In the genomic region with DNA sequence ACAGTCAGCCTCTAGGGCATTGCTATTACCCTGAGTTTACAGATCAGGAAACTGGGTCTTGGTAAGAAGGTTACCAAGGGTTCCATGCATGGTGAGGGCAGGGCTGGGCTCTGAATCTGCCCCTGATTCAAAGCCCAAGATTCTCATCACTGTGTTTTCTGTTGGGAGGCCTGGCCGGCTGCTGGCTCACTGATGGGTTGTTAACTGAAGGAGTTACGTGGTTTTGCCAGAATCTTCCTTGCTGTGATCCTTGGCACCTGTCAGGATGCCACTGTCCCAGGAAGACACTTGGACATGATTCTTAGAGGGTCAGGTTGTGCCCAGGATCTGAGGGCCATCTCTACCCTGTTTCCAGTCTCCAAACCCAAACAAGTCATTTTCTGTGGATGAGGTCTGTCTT, we compare ENCODE assay signal across 21 cellular contexts.
DNase-seq lines count a peak whose midpoint lies in the region; TF ChIP-seq lines count a peak whose summit lies in the region.
"Had no signal": no experiment of that assay in that cellular context is flagged by ENCODE, and none has a peak within 500 bp of the region (broad histone marks: within the 10 kb centered on the region; RNA-seq: fewer than 3 reads in every experiment).

No MANE protein-coding gene starts in this region.

- H3K9me3 Mint-ChIP-seq in MCF 10A (ENCODE audit: unreplicated experiment) (peaks cover 23% of the 10 kb centered on the region), neural progenitor cell (peaks cover 24% of the 10 kb centered on the region), type B pancreatic cell (peaks cover 16% of the 10 kb centered on the region)

- H3K4me3 Mint-ChIP-seq in MCF 10A (ENCODE audit: unreplicated experiment) (no peak overlapping the region), neural progenitor cell (no peak overlapping the region), type B pancreatic cell (no peak overlapping the region)
- H3K4me3 Mint-ChIP-seq: activated B cell treated with CpG ODN at 0.5 μM for 24 hours; activated CD4-positive, alpha-beta memory T cell treated with anti-CD3 and anti-CD28 coated beads for 36 hours had no signal

- WGBS in esophagus muscularis mucosa, result 58% methylated on average over 2 of the region's 2 CpGs

- no peaks in the 10 kb centered on the region for H4K20me1 ChIP-seq in neural progenitor cell (ENCODE audit: low read depth)

- H3K27ac Mint-ChIP-seq in MCF 10A (ENCODE audit: low read depth, unreplicated experiment) (no peak overlapping the region), neural progenitor cell (no peak overlapping the region), type B pancreatic cell (no peak overlapping the region)
- H3K27ac Mint-ChIP-seq: activated B cell treated with CpG ODN at 0.5 μM for 24 hours; activated CD4-positive, alpha-beta memory T cell treated with anti-CD3 and anti-CD28 coated beads for 36 hours had no signal

- H3K4me1 Mint-ChIP-seq in MCF 10A (ENCODE audit: insufficient read depth, unreplicated experiment) (no peaks in the 10 kb centered on the region), neural progenitor cell (peaks cover 8% of the 10 kb centered on the region), type B pancreatic cell (ENCODE audit: unreplicated experiment) (peaks cover 18% of the 10 kb centered on the region)
- H3K4me1 Mint-ChIP-seq: activated B cell treated with CpG ODN at 0.5 μM for 24 hours had no signal

- no peaks in the 10 kb centered on the region for H3F3A ChIP-seq in neural progenitor cell (ENCODE audit: low read depth)

- no peak for TF ChIP-seq CTCF in breast epithelium (IDR thresholded peaks at IDR 0.05)
- TF ChIP-seq CTCF in MCF 10A (IDR thresholded peaks at IDR 0.05; ENCODE audit: unreplicated experiment), result no peak
- no peak for TF ChIP-seq CTCF in esophagus muscularis mucosa (IDR thresholded peaks at IDR 0.05)
- no peak for TF ChIP-seq CTCF in neural progenitor cell (IDR thresholded peaks at IDR 0.05)
- TF ChIP-seq CTCF in uterus (IDR thresholded peaks at IDR 0.05), result no peak
- TF ChIP-seq CTCF in type B pancreatic cell (conservative IDR thresholded peaks at IDR 0.05), result no peak

- H3K27ac ChIP-seq in breast epithelium, result peak overlapping the region; percentile 68 to 81
- peak overlapping the region in 3 of 4 donors; percentile 2 to 69 (median 66) for H3K27ac ChIP-seq in esophagus muscularis mucosa (replicated peaks in 1 of 4)
- H3K27ac ChIP-seq in neural progenitor cell, result no peak overlapping the region
- H3K27ac ChIP-seq in uterus, result peak overlapping the region; percentile 69 to 83
- H3K27ac ChIP-seq: cardiac muscle cell, GM23248 had no signal

- H3K36me3 Mint-ChIP-seq in MCF 10A (ENCODE audit: insufficient read depth, unreplicated experiment) (no peaks in the 10 kb centered on the region), neural progenitor cell (peaks cover 6% of the 10 kb centered on the region), type B pancreatic cell (no peaks in the 10 kb centered on the region)

- H3K9ac ChIP-seq in neural progenitor cell, result no peak overlapping the region
- H3K9ac ChIP-seq: GM23248 had no signal

- H3K4me2 ChIP-seq in neural progenitor cell, result no peak overlapping the region

- H3K27me3 Mint-ChIP-seq in MCF 10A (ENCODE audit: insufficient read depth, unreplicated experiment), result no peaks in the 10 kb centered on the region
- H3K27me3 Mint-ChIP-seq in neural progenitor cell (ENCODE audit: insufficient read depth, low read depth), result peaks cover 9% of the 10 kb centered on the region
- no peaks in the 10 kb centered on the region for H3K27me3 Mint-ChIP-seq in type B pancreatic cell
- H3K27me3 Mint-ChIP-seq: activated B cell treated with CpG ODN at 0.5 μM for 24 hours had no signal

- H3K4me1 ChIP-seq in breast epithelium (no peaks in the 10 kb centered on the region), esophagus muscularis mucosa (peaks cover 16 to 27% (median 25%) of the 10 kb centered on the region in 4 donors), neural progenitor cell (peaks cover 8% of the 10 kb centered on the region), uterus (peaks cover 0 to 7% of the 10 kb centered on the region in 2 donors)
- H3K4me1 ChIP-seq: BE2C had no signal

- H3K79me2 ChIP-seq in neural progenitor cell (ENCODE audit: low read depth), result no peaks in the 10 kb centered on the region

- CTCF ChIA-PET in MCF 10A (lab: Yijun Ruan, JAX), result no interaction called here

- no peak for TF ChIP-seq POLR2A in breast epithelium (IDR thresholded peaks at IDR 0.05)
- TF ChIP-seq POLR2A in esophagus muscularis mucosa (IDR thresholded peaks at IDR 0.05; ENCODE audit: low read depth), result no peak
- no peak for TF ChIP-seq POLR2A in uterus (IDR thresholded peaks at IDR 0.05)

- intact Hi-C loops in breast epithelium (cut with DNase I; ENCODE audit: low total_unique reads), result loop anchor here (5.0 kb wide), 1 partner anchor 518 kb away; no protein-coding TSS in a partner anchor
- intact Hi-C loops in MCF 10A (cut with micrococcal nuclease), result no loop called here
- intact Hi-C loops in esophagus muscularis mucosa (cut with DNase I), result no loop called here
- intact Hi-C loops in uterus (cut with DNase I; ENCODE audit: low total_unique reads), result no loop called here

- H3K4me3 ChIP-seq in breast epithelium (no peak overlapping the region), esophagus muscularis mucosa (no peak overlapping the region), neural progenitor cell (no peak overlapping the region), uterus (no peak overlapping the region)
- H3K4me3 ChIP-seq: cardiac muscle cell, dorsolateral prefrontal cortex, GM23248 had no signal

- no peak for TF ChIP-seq EP300 in esophagus muscularis mucosa (IDR thresholded peaks at IDR 0.05)

- POLR2A ChIA-PET in MCF 10A (lab: Yijun Ruan, JAX), result no interaction called here

- no peaks in the 10 kb centered on the region for H3K27me3 ChIP-seq in breast epithelium
- H3K27me3 ChIP-seq in esophagus muscularis mucosa, result no peaks in the 10 kb centered on the region
- H3K27me3 ChIP-seq in neural progenitor cell, result no peaks in the 10 kb centered on the region
- H3K27me3 ChIP-seq in uterus, result no peaks in the 10 kb centered on the region
- H3K27me3 ChIP-seq: BE2C, cardiac muscle cell had no signal

- DNase-seq in breast epithelium (ENCODE audit: low spot score in 2 of 2), result no peak
- no peak for DNase-seq in MCF 10A (ENCODE audit: unreplicated experiment)
- peak; percentile 89 for DNase-seq in esophagus muscularis mucosa (ENCODE audit: extremely low spot score)
- no peak for DNase-seq in neural progenitor cell (ENCODE audit: low spot score)
- no peak for DNase-seq in uterus
- DNase-seq in activated naive CD4-positive, alpha-beta T cell treated with Interleukin-2 at 50 U/mL for 16 hours, result no peak
- no peak for DNase-seq in type B pancreatic cell (ENCODE audit: extremely low spot score, unreplicated experiment)
- DNase-seq in NCI-H187 treated with DMSO at 0.1 percent for 48 hours (lab: John Stamatoyannopoulos, UW), result no peak
- DNase-seq: activated B cell treated with CpG ODN at 0.5 μM for 24 hours; activated CD4-positive, alpha-beta memory T cell treated with anti-CD3 and anti-CD28 coated beads for 36 hours; activated gamma-delta T cell treated with Interleukin-2 at 50 U/mL for 16 hours; BE2C; DMS79 treated with DMSO at 0.1 percent for 48 hours; dorsolateral prefrontal cortex; GM23248; NCI-H1930; NCI-H226; NCI-H748 treated with DMSO at 0.1 percent for 48 hours; nucleus accumbens; stimulated activated CD4-positive, alpha-beta T cell treated with anti-CD3 and anti-CD28 coated beads, Interleukin-12 subunit alpha, Interleukin-12 subunit beta, amount 100 ng/mL, for 4 hours had no signal

- H3K9me3 ChIP-seq in breast epithelium (no peaks in the 10 kb centered on the region), esophagus muscularis mucosa (no peaks in the 10 kb centered on the region), neural progenitor cell (ENCODE audit: low read depth) (no peaks in the 10 kb centered on the region), uterus (no peaks in the 10 kb centered on the region)
- H3K9me3 ChIP-seq: BE2C had no signal

- H3K36me3 ChIP-seq in breast epithelium (no peaks in the 10 kb centered on the region), esophagus muscularis mucosa (no peaks in the 10 kb centered on the region), neural progenitor cell (no peaks in the 10 kb centered on the region), uterus (no peaks in the 10 kb centered on the region)
- H3K36me3 ChIP-seq: BE2C, cardiac muscle cell had no signal

- H2AFZ ChIP-seq in neural progenitor cell (replicated peaks), result peak overlapping the region; percentile 31
- H2AFZ ChIP-seq: GM23248 had no signal

- no TSS peak for BruUV-seq in MCF 10A (replicated peaks; lab: Mats Ljungman, UMichigan)
